In the genomic region with DNA sequence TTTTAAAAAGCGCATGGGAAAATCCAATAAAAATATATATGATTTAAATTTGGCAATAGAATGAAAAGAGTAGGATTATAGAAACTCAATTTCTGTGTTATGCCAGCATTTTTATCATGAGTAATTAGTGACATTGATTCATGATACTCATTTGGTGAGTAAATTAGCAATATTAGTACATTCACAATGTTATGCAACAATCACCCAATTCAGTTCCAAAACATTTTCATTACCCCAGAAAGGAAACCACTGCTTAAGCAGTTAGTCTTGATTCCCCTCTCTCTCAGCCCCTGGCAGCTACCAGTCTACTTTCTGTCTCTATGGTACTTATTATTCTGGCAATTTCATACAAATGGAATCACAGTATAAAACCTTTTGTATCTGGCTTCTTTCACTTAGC, we compare ENCODE assay signal across 26 cellular contexts. TPM values are rescaled to one million over a fixed set of nuclear protein-coding genes. Genes with fewer than 3 reads are reported as not detected.
DNase-seq lines count a peak whose midpoint lies in the region; ATAC-seq, FAIRE-seq and TF ChIP-seq lines count a peak whose summit lies in the region.
"Had no signal": no experiment of that assay in that cellular context is flagged by ENCODE, and none has a peak within 500 bp of the region (broad histone marks: within the 10 kb centered on the region; RNA-seq: fewer than 3 reads in every experiment).

No MANE protein-coding gene starts in this region.

- no peak for TF ChIP-seq CTCF in AG04450 (IDR thresholded peaks at IDR 0.05; ENCODE audit: low read depth, low read length)
- TF ChIP-seq CTCF in PC-3 (conservative IDR thresholded peaks at IDR 0.05; ENCODE audit: low read depth, low read length) = no peak
- no peak for TF ChIP-seq CTCF in kidney (IDR thresholded peaks at IDR 0.05; ENCODE audit: borderline replicate concordance, extremely low read depth, insufficient read depth)

- ATAC-seq in PC-3 (no peak), GM21423 (IDR thresholded peaks at IDR 0.05; ENCODE audit: unreplicated experiment) (no peak)
- ATAC-seq: activated CD4-positive, CD25-positive, alpha-beta regulatory T cell treated with anti-CD3 and anti-CD28 coated beads, Interleukin-2, amount 50 U/mL, for 24 hours had no signal

- H3K9me2 ChIP-seq in PC-3 (replicated peaks; ENCODE audit: low read length) = no peaks in the 10 kb centered on the region

- H3K4me3 ChIP-seq in AG04450 (ENCODE audit: low read depth, low read length) = no peak overlapping the region
- no peak overlapping the region for H3K4me3 ChIP-seq in PC-3 (ENCODE audit: low read length)
- H3K4me3 ChIP-seq in mesendoderm (ENCODE audit: low read length) = no peak overlapping the region
- no peak overlapping the region for H3K4me3 ChIP-seq in kidney (ENCODE audit: low read length in 2 of 2)
- H3K4me3 ChIP-seq: BLaER1 treated with 17β-estradiol and CSF1 and Interleukin-3, amounts not matched to agents 10 nM and 100 nM; gastrocnemius medialis; skin epidermis had no signal

- no peak overlapping the region for H2AK5ac ChIP-seq in mesendoderm (ENCODE audit: low read length)

- H3K9ac ChIP-seq in PC-3 (ENCODE audit: low read length) (no peak overlapping the region), mesendoderm (ENCODE audit: low read length) (no peak overlapping the region), kidney (ENCODE audit: low read length in 2 of 2) (no peak overlapping the region)
- H3K9ac ChIP-seq: BLaER1 treated with 17β-estradiol and CSF1 and Interleukin-3, amounts not matched to agents 10 nM and 100 nM had no signal

- WGBS in mesendoderm (ENCODE audit: extremely low coverage, insufficient coverage, low lambda C conversion rate) = no CpG with 5 or more reads among the region's 1 CpG

- H3K4me1 ChIP-seq in PC-3 (ENCODE audit: insufficient read depth, low read length) = peaks cover 27% of the 10 kb centered on the region
- H3K4me1 ChIP-seq in mesendoderm (ENCODE audit: control insufficient read depth, low read depth, low read length) = peaks cover 10% of the 10 kb centered on the region
- H3K4me1 ChIP-seq in kidney (ENCODE audit: control insufficient read depth in 1 of 2, insufficient read depth in 1 of 2, low read depth in 1 of 2, low read length in 2 of 2) = peaks cover 0 to 2% of the 10 kb centered on the region in 2 donors
- H3K4me1 ChIP-seq: gastrocnemius medialis had no signal

- intact Hi-C loops in PC-3 (cut with micrococcal nuclease) (loop anchor here (1.0 to 2.0 kb wide), 2 partner anchors 18 to 28 kb away; no protein-coding TSS in a partner anchor), cardiac septum (cut with DNase I) (no loop called here), kidney (cut with DNase I) (no loop called here)

- H2BK5ac ChIP-seq in mesendoderm (ENCODE audit: low read length) = peak overlapping the region; percentile 15

- no peak overlapping the region for H2BK120ac ChIP-seq in mesendoderm (ENCODE audit: low read depth, low read length)

- no peak overlapping the region for H2BK15ac ChIP-seq in mesendoderm (replicated peaks; ENCODE audit: low read depth)

- no peak overlapping the region for H4K5ac ChIP-seq in mesendoderm (ENCODE audit: low read length)

- no peaks in the 10 kb centered on the region for H3K79me1 ChIP-seq in mesendoderm (ENCODE audit: low read length)

- no peak for DNase-seq in AG04450 (ENCODE audit: low read depth, low spot score)
- DNase-seq in PC-3 = no peak
- no peak for DNase-seq in epithelial cell of prostate (ENCODE audit: low read depth, low spot score)
- no peak for DNase-seq in mesendoderm
- DNase-seq in cardiac septum (ENCODE audit: low spot score) = no peak
- DNase-seq in kidney = no peak
- DNase-seq in HPDE6-E6E7 (ENCODE audit: extremely low spot score) = no peak
- DNase-seq: activated CD4-positive, alpha-beta memory T cell treated with anti-CD3 and anti-CD28 coated beads, Interleukin-2, amount 10 ng/mL, durations not matched to agents 7 days and 5 days; activated naive CD8-positive, alpha-beta T cell treated with anti-CD3 and anti-CD28 coated beads for 36 hours; effector CD4-positive, alpha-beta T cell; erythroblast; gastrocnemius medialis; H9; KBM-7; MM.1S; NCI-H1417; NCI-H510A treated with DMSO at 0.1 percent for 48 hours; stimulated activated CD4-positive, alpha-beta T cell treated with anti-CD3 and anti-CD28 coated beads, Interleukin-2, amount 100 ng/mL, for 24 hours; T-helper 1 cell had no signal

- POLR2A ChIA-PET in AG04450 (lab: Yijun Ruan, JAX) (interaction anchor here (1.0 to 1.9 kb wide), 3 partner anchors 26 to 35 kb away, joined by 3 to 10 read pairs (median 7); a partner anchor contains a TSS), PC-3 (lab: Charles Lee; ENCODE audit: unreplicated experiment) (no interaction called here)

- peaks cover 4% of the 10 kb centered on the region for H3F3A ChIP-seq in PC-3 (ENCODE audit: low read length, unreplicated experiment)

- H3K27me3 ChIP-seq in AG04450 (ENCODE audit: control insufficient read depth, insufficient read depth, low read length) (no peaks in the 10 kb centered on the region), PC-3 (ENCODE audit: low read length) (no peaks in the 10 kb centered on the region), mesendoderm (ENCODE audit: insufficient read depth, low read length, poor library complexity) (no peaks in the 10 kb centered on the region)
- H3K27me3 ChIP-seq: gastrocnemius medialis had no signal

- H3K4ac ChIP-seq in mesendoderm (ENCODE audit: low read depth, low read length) = no peak overlapping the region

- no peak overlapping the region for H2AFZ ChIP-seq in PC-3 (ENCODE audit: low read length)

- H3K9me3 ChIP-seq in AG04450 (ENCODE audit: control insufficient read depth, insufficient read depth, low read length) (peaks cover 2% of the 10 kb centered on the region; the same call in 1 of the 2 replicates), PC-3 (ENCODE audit: low read length) (no peaks in the 10 kb centered on the region), kidney (ENCODE audit: control insufficient read depth in 1 of 2, low read length in 2 of 2) (no peaks in the 10 kb centered on the region)
- H3K9me3 ChIP-seq: BLaER1 treated with 17β-estradiol and CSF1 and Interleukin-3, amounts not matched to agents 10 nM and 100 nM; gastrocnemius medialis; neutrophil had no signal

- peaks cover 30% of the 10 kb centered on the region for H3K79me2 ChIP-seq in PC-3 (ENCODE audit: low read length)
- H3K79me2 ChIP-seq in mesendoderm (ENCODE audit: control insufficient read depth, insufficient read depth, low read length) = no peaks in the 10 kb centered on the region

- no TSS peak for BruUV-seq in PC-3 (replicated peaks; lab: Mats Ljungman, UMichigan)

- CTCF ChIA-PET in AG04450 (lab: Charles Lee) = interaction anchor here (0.9 to 1.2 kb wide), 5 partner anchors 25 to 452 kb away, joined by 3 to 5 read pairs (median 3); no protein-coding TSS in a partner anchor
- CTCF ChIA-PET in PC-3 (lab: Charles Lee) = interaction anchor here (0.8 kb wide), 1 partner anchor 431 kb away, joined by 3 read pairs; no protein-coding TSS in a partner anchor

- FAIRE-seq in kidney (lab: Jason Lieb, UNC) = no peak
- FAIRE-seq: GM12892 had no signal

- H3K36me3 ChIP-seq in PC-3 (ENCODE audit: low read depth, low read length) (peaks cover 29% of the 10 kb centered on the region), mesendoderm (ENCODE audit: control insufficient read depth, insufficient read depth, low read length) (no peaks in the 10 kb centered on the region), kidney (ENCODE audit: control insufficient read depth in 1 of 2, insufficient read depth in 2 of 2, low read length in 2 of 2) (peaks cover 8 to 9% of the 10 kb centered on the region in 2 donors)
- H3K36me3 ChIP-seq: BLaER1 treated with 17β-estradiol and CSF1 and Interleukin-3, amounts not matched to agents 10 nM and 100 nM; gastrocnemius medialis; neutrophil had no signal

- no peak overlapping the region for H3K56ac ChIP-seq in mesendoderm (ENCODE audit: low read length)

- no peak overlapping the region for H3K23ac ChIP-seq in mesendoderm (ENCODE audit: low read length)

- H3K4me2 ChIP-seq in PC-3 (ENCODE audit: low read length) (peak overlapping the region; percentile 12; the same call in 1 of the 2 replicates), mesendoderm (ENCODE audit: low read length) (no peak overlapping the region)

- no peak overlapping the region for H3K18ac ChIP-seq in mesendoderm (ENCODE audit: low read length)

- H4K8ac ChIP-seq in mesendoderm (ENCODE audit: low read depth, low read length) = no peak overlapping the region

- H3K27ac ChIP-seq in AG04450 (ENCODE audit: low read depth, low read length) (peak overlapping the region; percentile 48), PC-3 (ENCODE audit: low read length) (peak overlapping the region; percentile 79), epithelial cell of prostate (peak overlapping the region; percentile 97), mesendoderm (ENCODE audit: low read depth, low read length) (no peak overlapping the region), kidney (ENCODE audit: low read depth in 2 of 2, low read length in 2 of 2) (no peak overlapping the region)
- H3K27ac ChIP-seq: BLaER1 treated with 17β-estradiol and CSF1 and Interleukin-3, amounts not matched to agents 10 nM and 100 nM; gastrocnemius medialis; neutrophil had no signal

- no peaks in the 10 kb centered on the region; the same call in 1 of the 2 replicates for H4K20me1 ChIP-seq in PC-3 (ENCODE audit: low read length)
- H4K20me1 ChIP-seq: BLaER1 treated with 17β-estradiol and CSF1 and Interleukin-3, amounts not matched to agents 10 nM and 100 nM had no signal

RNA-seq across cellular contexts. Expression of a gene that starts 27.0 kb away (rescaled TPM):
- polyA plus RNA-seq in AG04450 (2011; rRNA removed) (100 and 102 TPM in 2 replicates), kidney (ENCODE audit: insufficient read depth, low read depth, low replicate concordance) (12.9 TPM)
- polyA minus RNA-seq in AG04450 (2011; rRNA and poly(A)+ RNA removed) = 85.9 and 108 TPM in 2 replicates
- total RNA-seq in PC-3 (2014; rRNA removed) (13.7 and 20.3 TPM in 2 replicates), cardiac septum (19.9 TPM), kidney (118 TPM)
- 5.1 TPM for polyA plus RNA-seq in mesendoderm (2013, experiment 1 of 2)
- 5.1 TPM for polyA plus RNA-seq in mesendoderm (2013, experiment 2 of 2)
- total RNA-seq: activated CD4-positive, alpha-beta memory T cell treated with anti-CD3 and anti-CD28 coated beads, Interleukin-2, amount 10 ng/mL, durations not matched to agents 7 days and 5 days; activated naive CD8-positive, alpha-beta T cell treated with anti-CD3 and anti-CD28 coated beads for 36 hours; HT-29 had no signal

Comparison
In these comparisons a context has a peak if more than half of its experiments do, and no peak if none do; other contexts are left out.
1. H3K27ac ChIP-seq: peak in AG04450 (single experiment), PC-3 (single experiment) and epithelial cell of prostate (single experiment); none in mesendoderm (single experiment) and kidney (0 of 2).